Comparison of ENCODE assay signal across 19 cellular contexts in the genomic region with DNA sequence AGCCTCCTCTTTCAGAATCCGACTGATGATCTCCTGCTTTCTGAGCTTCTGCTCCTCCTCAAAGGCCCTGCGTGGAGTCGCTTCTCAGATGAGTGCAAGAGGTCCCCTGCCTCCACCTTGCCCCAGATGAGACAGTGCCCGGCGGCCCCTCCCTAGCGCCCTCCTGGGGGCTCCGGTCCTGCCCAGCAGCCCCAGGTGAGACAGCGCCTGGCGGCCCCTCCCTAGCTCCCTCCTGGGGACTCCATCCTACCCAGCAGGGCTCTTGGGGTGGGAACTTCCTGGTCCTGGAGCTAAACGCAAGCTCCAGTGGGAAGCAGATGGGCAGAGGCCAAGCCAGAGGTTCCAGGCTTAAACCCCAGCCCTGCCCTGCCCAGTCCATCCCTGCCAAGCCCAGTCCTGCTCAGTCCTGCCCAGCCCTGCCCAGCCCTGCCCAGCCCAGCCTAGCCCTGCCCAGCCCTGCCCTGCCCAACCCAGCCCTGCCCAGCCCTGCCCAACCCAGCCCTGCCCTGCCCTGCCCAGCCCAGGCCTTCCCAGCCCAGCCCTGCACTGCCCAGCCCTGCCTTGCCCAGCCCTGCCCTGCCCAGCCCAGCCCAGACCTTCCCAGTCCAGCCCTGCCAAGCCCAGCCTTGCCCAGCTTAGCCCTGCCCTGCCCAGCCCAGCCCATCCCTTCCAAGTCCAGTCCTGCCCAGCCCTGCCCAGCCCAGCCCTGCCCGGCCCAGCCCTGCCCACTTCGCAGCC. TPM values are rescaled to one million over a fixed set of nuclear protein-coding genes. Genes with fewer than 3 reads are reported as not detected.
DNase-seq lines count a peak whose midpoint lies in the region; ATAC-seq, FAIRE-seq and TF ChIP-seq lines count a peak whose summit lies in the region.
"Had no signal": no experiment of that assay in that cellular context is flagged by ENCODE, and none has a peak within 500 bp of the region (broad histone marks: within the 10 kb centered on the region; RNA-seq: fewer than 3 reads in every experiment).

No MANE protein-coding gene starts in this region.

- H4K20me1 ChIP-seq in keratinocyte (ENCODE audit: control insufficient read depth, extremely low read depth, insufficient read depth, low read length): no peaks in the 10 kb centered on the region

- H3K4me2 ChIP-seq in keratinocyte (ENCODE audit: control insufficient read depth, extremely low read depth, insufficient read depth, low read depth, low read length): peak overlapping the region; percentile 45

- in situ Hi-C loops in gastrocnemius medialis (cut with MboI; ENCODE audit: low sequenced_read_pairs in 4 of 4): no loop called here

- TF ChIP-seq EP300 in Ishikawa (IDR thresholded peaks at IDR 0.05; ENCODE audit: borderline replicate concordance): no peak

- ATAC-seq in gastrocnemius medialis (no peak), GM21529 (IDR thresholded peaks at IDR 0.05; ENCODE audit: unreplicated experiment) (no peak)

- no peak overlapping the region for H3K9ac ChIP-seq in keratinocyte (ENCODE audit: control insufficient read depth, extremely low read depth, insufficient read depth, low read length)
- H3K9ac ChIP-seq: GM23248 had no signal

- H3K4me3 ChIP-seq in keratinocyte (ENCODE audit: control insufficient read depth in 2 of 3, extremely low read depth in 1 of 3, insufficient read depth in 2 of 3, low read depth in 1 of 3, low read length in 3 of 3) (no peak overlapping the region), gastrocnemius medialis (no peak overlapping the region), H7 (ENCODE audit: insufficient read depth, low read depth, low read length) (no peak overlapping the region)
- H3K4me3 ChIP-seq: GM23248, Peyer's patch had no signal

- H3K36me3 ChIP-seq in keratinocyte (ENCODE audit: control insufficient read depth in 2 of 2, extremely low read depth in 1 of 2, insufficient read depth in 2 of 2, low read length in 2 of 2) (no peaks in the 10 kb centered on the region), gastrocnemius medialis (no peaks in the 10 kb centered on the region), H7 (replicated peaks; ENCODE audit: control insufficient read depth, insufficient read depth, low read length) (no peaks in the 10 kb centered on the region)
- H3K36me3 ChIP-seq: Peyer's patch had no signal

- H3K79me2 ChIP-seq in keratinocyte (ENCODE audit: control insufficient read depth, insufficient read depth, low read length): no peaks in the 10 kb centered on the region

- TF ChIP-seq CTCF in keratinocyte (optimal IDR thresholded peaks at IDR 0.05 in 1 of 3, IDR thresholded peaks at IDR 0.05 in 1 of 3, conservative IDR thresholded peaks at IDR 0.05 in 1 of 3; ENCODE audit: extremely low read depth in 1 of 3, insufficient read depth in 2 of 3, low read length in 3 of 3): no peak
- TF ChIP-seq CTCF in gastrocnemius medialis (IDR thresholded peaks at IDR 0.05 in 4 of 5, conservative IDR thresholded peaks at IDR 0.05 in 1 of 5): no peak

- H3K4me1 ChIP-seq in keratinocyte (ENCODE audit: control insufficient read depth, extremely low read depth, insufficient read depth, low read length) (peaks cover 18% of the 10 kb centered on the region), gastrocnemius medialis (no peaks in the 10 kb centered on the region)
- H3K4me1 ChIP-seq: Peyer's patch had no signal

- H3K9me3 ChIP-seq in keratinocyte (ENCODE audit: control insufficient read depth, low read depth, low read length) (peaks cover 6% of the 10 kb centered on the region), gastrocnemius medialis (no peaks in the 10 kb centered on the region)
- H3K9me3 ChIP-seq: Peyer's patch had no signal

- intact Hi-C loops in gastrocnemius medialis (cut with DNase I; ENCODE audit: low total_unique reads): no loop called here

- H3K27me3 ChIP-seq in keratinocyte (ENCODE audit: control insufficient read depth, extremely low read depth, insufficient read depth, low read length): peaks cover 5% of the 10 kb centered on the region
- H3K27me3 ChIP-seq in gastrocnemius medialis: peaks cover 46 to 56% (median 50%) of the 10 kb centered on the region in 3 donors
- no peaks in the 10 kb centered on the region for H3K27me3 ChIP-seq in H7 (ENCODE audit: control insufficient read depth, insufficient read depth, low read length)
- H3K27me3 ChIP-seq: Peyer's patch had no signal

- no peak for TF ChIP-seq RAD21 in Ishikawa (IDR thresholded peaks at IDR 0.05; ENCODE audit: low read depth)

- no peak for TF ChIP-seq POLR2A in gastrocnemius medialis (IDR thresholded peaks at IDR 0.05)

- dilution Hi-C loops in keratinocyte (cut with MboI; ENCODE audit: extremely low pct_ligation_motif_present, low sequenced_read_pairs): no loop called here

- no peak overlapping the region for H2AFZ ChIP-seq in keratinocyte (ENCODE audit: control insufficient read depth, low read length)
- H2AFZ ChIP-seq: GM23248 had no signal

- DNase-seq in A172 (ENCODE audit: low spot score): peak; percentile 25
- peak; percentile 43 for DNase-seq in SW480 (ENCODE audit: low spot score)
- DNase-seq in keratinocyte (ENCODE audit: low read depth, low spot score): peak; percentile 67
- DNase-seq in gastrocnemius medialis: no peak
- DNase-seq in GDM1 (lab: John Stamatoyannopoulos, UW): no peak
- no peak for DNase-seq in H7
- DNase-seq: ACHN, AML-193, COR-L47, GM23248, KBM-7, NCI-H1105, NCI-H1694, NCI-H524 treated with DMSO at 0.1 percent for 48 hours, Peyer's patch, SIG-M5 had no signal

- no peak overlapping the region for H3K27ac ChIP-seq in keratinocyte (ENCODE audit: control insufficient read depth, insufficient read depth, low read length)
- no peak overlapping the region for H3K27ac ChIP-seq in gastrocnemius medialis
- H3K27ac ChIP-seq: GM23248, Peyer's patch had no signal

- no peak for FAIRE-seq in keratinocyte (lab: Jason Lieb, UNC)
- FAIRE-seq: GM19239 had no signal

- no peaks in the 10 kb centered on the region for H3K9me1 ChIP-seq in keratinocyte (ENCODE audit: control insufficient read depth, extremely low read depth, insufficient read depth, low read length)

TF ChIP-seq in Ishikawa, 13 proteins besides CTCF, POLR2A, EP300 and RAD21 (continues in another document):
- TF ChIP-seq ZBTB7A (IDR thresholded peaks at IDR 0.05; ENCODE audit: low read depth) (no peak), YY1 (IDR thresholded peaks at IDR 0.05; ENCODE audit: low read depth) (no peak), TCF12 (IDR thresholded peaks at IDR 0.05; ENCODE audit: low read depth) (peak; percentile 41; the same call in 1 of the 2 replicates), EGR1 (IDR thresholded peaks at IDR 0.05) (no peak), CREB1 (IDR thresholded peaks at IDR 0.05; ENCODE audit: low read depth) (no peak)

RNA-seq across cellular contexts. Expression of gene CFAP74, which starts 34.6 kb away (rescaled TPM):
- not detected in 2 replicates for total RNA-seq in A172 (2014; rRNA removed; shearing (Covaris generic))
- not detected in 3 replicates for polyA plus RNA-seq in keratinocyte
- polyA plus RNA-seq in keratinocyte (2011; ENCODE audit: low read depth): not detected
- polyA plus RNA-seq in keratinocyte (2011; cell fraction: cytosol; rRNA removed): not detected in 2 replicates
- polyA plus RNA-seq in keratinocyte (2011; cell fraction: nucleus; rRNA removed): 0.04 TPM in 1 of 2 replicates, not detected in the other
- not detected in 2 replicates for polyA plus RNA-seq in keratinocyte (2012; ENCODE audit: low replicate concordance)
- not detected in 3 replicates for polyA minus RNA-seq in keratinocyte
- not detected for polyA minus RNA-seq in keratinocyte (2011; cell fraction: cytosol; rRNA and poly(A)+ RNA removed)
- not detected in 2 replicates for polyA minus RNA-seq in keratinocyte (2011; cell fraction: nucleus; rRNA and poly(A)+ RNA removed)
- not detected for total RNA-seq in gastrocnemius medialis
- not detected in 2 replicates for total RNA-seq in H7 (2014; rRNA removed; shearing (Covaris generic))
- total RNA-seq: GM23248 had no signal
- polyA plus RNA-seq: GM23248 had no signal

RNA-seq across cellular contexts. Expression of gene TMEM52, which starts 49.9 kb away (rescaled TPM):
- total RNA-seq in A172 (2014; rRNA removed; shearing (Covaris generic)): not detected in 2 replicates
- 0.10 to 0.35 TPM (median 0.10 TPM) in 3 replicates for polyA plus RNA-seq in keratinocyte
- polyA plus RNA-seq in keratinocyte (2011; ENCODE audit: low read depth): not detected
- 0.14 and 0.17 TPM in 2 replicates for polyA plus RNA-seq in keratinocyte (2011; cell fraction: cytosol; rRNA removed)
- polyA plus RNA-seq in keratinocyte (2011; cell fraction: nucleus; rRNA removed): 0.18 and 0.41 TPM in 2 replicates
- polyA plus RNA-seq in keratinocyte (2012; ENCODE audit: low replicate concordance): 0.17 and 0.31 TPM in 2 replicates
- 2.0 TPM in 1 of 3 replicates, not detected in the others for polyA minus RNA-seq in keratinocyte
- not detected for polyA minus RNA-seq in keratinocyte (2011; cell fraction: cytosol; rRNA and poly(A)+ RNA removed)
- not detected in 2 replicates for polyA minus RNA-seq in keratinocyte (2011; cell fraction: nucleus; rRNA and poly(A)+ RNA removed)
- 100 to 1,000 TPM in 1 of 4 donors, 10 to 100 TPM in 3; 43.3 to 155 (median 67.2) TPM for total RNA-seq in gastrocnemius medialis
- total RNA-seq in H7 (2014; rRNA removed; shearing (Covaris generic)): 24.1 and 29.4 TPM in 2 replicates
- total RNA-seq: GM23248 had no signal

RNA-seq across cellular contexts. Expression of gene GABRD, which starts 50.2 kb away (rescaled TPM):
- total RNA-seq in A172 (2014; rRNA removed; shearing (Covaris generic)): 0.07 and 0.26 TPM in 2 replicates
- not detected in 3 replicates for polyA plus RNA-seq in keratinocyte
- not detected for polyA plus RNA-seq in keratinocyte (2011; ENCODE audit: low read depth)
- not detected in 2 replicates for polyA plus RNA-seq in keratinocyte (2011; cell fraction: cytosol; rRNA removed)
- not detected in 2 replicates for polyA plus RNA-seq in keratinocyte (2011; cell fraction: nucleus; rRNA removed)
- not detected in 2 replicates for polyA plus RNA-seq in keratinocyte (2012; ENCODE audit: low replicate concordance)
- polyA minus RNA-seq in keratinocyte: not detected in 3 replicates
- polyA minus RNA-seq in keratinocyte (2011; cell fraction: cytosol; rRNA and poly(A)+ RNA removed): not detected
- polyA minus RNA-seq in keratinocyte (2011; cell fraction: nucleus; rRNA and poly(A)+ RNA removed): not detected in 2 replicates
- 1 to 10 TPM in 1 of 4 donors, not detected in 3; 1.9 TPM for total RNA-seq in gastrocnemius medialis
- 2.7 and 5.1 TPM in 2 replicates for total RNA-seq in H7 (2014; rRNA removed; shearing (Covaris generic))
- total RNA-seq: GM23248, Peyer's patch had no signal
- polyA plus RNA-seq: GM23248 had no signal

RNA-seq across cellular contexts. Expression of gene CALML6, which starts 53.9 kb away (rescaled TPM):
- not detected in 2 replicates for total RNA-seq in A172 (2014; rRNA removed; shearing (Covaris generic))
- 0.08 to 0.45 TPM in 2 of 3 replicates, not detected in the other for polyA plus RNA-seq in keratinocyte
- polyA plus RNA-seq in keratinocyte (2011; ENCODE audit: low read depth): 0.26 TPM
- not detected in 2 replicates for polyA plus RNA-seq in keratinocyte (2011; cell fraction: cytosol; rRNA removed)
- 2.6 and 3.3 TPM in 2 replicates for polyA plus RNA-seq in keratinocyte (2011; cell fraction: nucleus; rRNA removed)
- 0.11 and 0.71 TPM in 2 replicates for polyA plus RNA-seq in keratinocyte (2012; ENCODE audit: low replicate concordance)
- polyA minus RNA-seq in keratinocyte: 0.36 TPM in 1 of 3 replicates, not detected in the others
- not detected for polyA minus RNA-seq in keratinocyte (2011; cell fraction: cytosol; rRNA and poly(A)+ RNA removed)
- polyA minus RNA-seq in keratinocyte (2011; cell fraction: nucleus; rRNA and poly(A)+ RNA removed): 0.62 TPM in 1 of 2 replicates, not detected in the other
- 1 to 10 TPM in 2 of 4 donors, not detected in 2; 4.8 to 7.0 TPM for total RNA-seq in gastrocnemius medialis
- 1.6 and 3.7 TPM in 2 replicates for total RNA-seq in H7 (2014; rRNA removed; shearing (Covaris generic))
- total RNA-seq: Peyer's patch had no signal
- polyA plus RNA-seq: GM23248 had no signal

Comparison
In these comparisons a context has a peak if more than half of its experiments do, and no peak if none do; other contexts are left out.
1. DNase-seq: peak in A172 (single experiment), SW480 (single experiment) and keratinocyte (single experiment); none in gastrocnemius medialis (0 of 2), GDM1 (single experiment) and H7 (single experiment).
2. RNA of gene TMEM52, which starts 49.9 kb away (total RNA-seq): 43.3 to 155 TPM in gastrocnemius medialis and 24.1 to 29.4 TPM in H7; not detected in A172; every median in the first group is over 10 times any median in the second.